ENCODE assay signal across 8 cellular contexts in the genomic region with DNA sequence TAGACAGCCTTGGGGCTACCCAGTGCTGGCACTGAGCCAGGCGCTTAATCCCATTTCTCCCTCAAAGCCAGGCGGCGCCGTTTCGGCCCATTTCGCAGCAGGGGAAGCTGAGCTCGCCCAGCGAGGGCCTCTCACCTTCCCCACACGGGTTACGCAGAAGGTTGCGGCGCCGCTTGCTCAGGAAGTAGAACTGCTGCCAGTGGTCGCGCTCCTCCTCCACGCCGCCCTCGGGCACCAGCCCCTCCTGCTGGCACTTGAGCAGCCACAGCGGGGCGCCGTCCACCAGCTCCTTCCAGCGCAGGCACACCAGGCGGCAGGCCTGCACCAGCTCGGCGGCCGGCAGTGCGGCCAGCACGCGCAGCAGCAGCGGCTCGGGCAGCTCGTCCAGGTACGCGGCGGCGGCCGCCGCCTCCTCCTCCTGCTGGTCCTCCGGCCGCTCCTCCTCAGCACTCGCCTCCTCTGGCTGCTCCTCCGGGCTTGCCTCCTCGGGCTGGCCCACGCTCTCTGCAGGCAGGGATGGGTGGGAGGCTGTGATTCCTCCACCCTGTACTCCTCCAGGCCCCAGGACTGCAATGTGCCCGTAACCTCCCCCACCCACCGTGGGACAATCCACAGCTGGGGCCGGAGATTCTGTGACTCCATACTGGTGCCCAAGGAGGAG. TPM values are rescaled to one million over a fixed set of nuclear protein-coding genes. Genes with fewer than 3 reads are reported as not detected.
DNase-seq lines count a peak whose midpoint lies in the region; ATAC-seq, FAIRE-seq and TF ChIP-seq lines count a peak whose summit lies in the region.

No MANE protein-coding gene starts in this region.

- H3K4me1 ChIP-seq in ectodermal cell (ENCODE audit: control insufficient read depth, insufficient read depth, low read length), result peaks cover 17% of the 10 kb centered on the region

- POLR2A ChIA-PET in activated CD4-positive, alpha-beta memory T cell treated with anti-CD3 and anti-CD28 coated beads, Interleukin-2, amount 10 ng/mL, durations not matched to agents 7 days and 5 days (lab: Charles Lee), result interaction anchor here (0.9 to 8.2 kb wide), 9 partner anchors 12 to 416 kb away, joined by 3 to 56 read pairs (median 6); partner anchors contain the start of gene FBXO6

- ATAC-seq in HG03135 (IDR thresholded peaks at IDR 0.05; ENCODE audit: unreplicated experiment) (no peak), HG03354 (IDR thresholded peaks at IDR 0.05; ENCODE audit: poor library complexity, severe bottlenecking, unreplicated experiment) (no peak)

- no peak for TF ChIP-seq POLR2A in GM12892 (IDR thresholded peaks at IDR 0.05; ENCODE audit: low read depth, low read length)

- H3K9me3 Mint-ChIP-seq in activated CD4-positive, alpha-beta memory T cell treated with anti-CD3 and anti-CD28 coated beads, Interleukin-2, amount 10 ng/mL, durations not matched to agents 7 days and 5 days, result no peaks in the 10 kb centered on the region

- CTCF ChIA-PET in activated CD4-positive, alpha-beta memory T cell treated with anti-CD3 and anti-CD28 coated beads, Interleukin-2, amount 10 ng/mL, durations not matched to agents 7 days and 5 days (lab: Charles Lee), result interaction anchor here (0.5 to 4.9 kb wide), 32 partner anchors 9 to 615 kb away, joined by 3 to 96 read pairs (median 4); partner anchors contain the start of genes AGTRAP, CLCN6, DRAXIN and FBXO6

- H3K36me3 ChIP-seq in ectodermal cell (ENCODE audit: control insufficient read depth, insufficient read depth, low read length), result no peaks in the 10 kb centered on the region

- H3K4me3 ChIP-seq in ectodermal cell (ENCODE audit: insufficient read depth, low read depth, low read length), result peak overlapping the region; percentile 10

- peak; percentile 77 for FAIRE-seq in GM12892 (lab: Jason Lieb, UNC)

- peaks cover 71% of the 10 kb centered on the region for H3K27me3 ChIP-seq in ectodermal cell (ENCODE audit: control insufficient read depth, insufficient read depth, low read length, poor library complexity, severe bottlenecking)

- no peaks in the 10 kb centered on the region for H3K36me3 Mint-ChIP-seq in activated CD4-positive, alpha-beta memory T cell treated with anti-CD3 and anti-CD28 coated beads, Interleukin-2, amount 10 ng/mL, durations not matched to agents 7 days and 5 days (ENCODE audit: low read depth)

- peak overlapping the region; percentile 59 for H3K4me3 Mint-ChIP-seq in activated CD4-positive, alpha-beta memory T cell treated with anti-CD3 and anti-CD28 coated beads, Interleukin-2, amount 10 ng/mL, durations not matched to agents 7 days and 5 days

- DNase-seq in GM12892 (ENCODE audit: insufficient read length), result no peak
- peak; percentile 44 for DNase-seq in NCI-H526 treated with DMSO at 0.1 percent for 48 hours (lab: John Stamatoyannopoulos, UW)
- DNase-seq in activated CD4-positive, alpha-beta memory T cell treated with anti-CD3 and anti-CD28 coated beads, Interleukin-2, amount 10 ng/mL, durations not matched to agents 7 days and 5 days, result peak; percentile 90
- DNase-seq in medulla oblongata (ENCODE audit: extremely low spot score), result peak; percentile 72
- peak; percentile 43 for DNase-seq in stimulated activated CD8-positive, alpha-beta memory T cell treated with anti-CD3 and anti-CD28 coated beads, Interleukin-15, amount 100 ng/mL, for 24 hours (ENCODE audit: low read depth)

- WGBS in ectodermal cell, 2 experiments, result 6 to 8% methylated on average over 47 of the region's 47 CpGs

- H3K27ac ChIP-seq in ectodermal cell (ENCODE audit: insufficient read depth, low read depth, low read length, poor library complexity, severe bottlenecking), result no peak overlapping the region

- peaks cover 6% of the 10 kb centered on the region for H3K27me3 Mint-ChIP-seq in activated CD4-positive, alpha-beta memory T cell treated with anti-CD3 and anti-CD28 coated beads, Interleukin-2, amount 10 ng/mL, durations not matched to agents 7 days and 5 days

- H3K27ac Mint-ChIP-seq in activated CD4-positive, alpha-beta memory T cell treated with anti-CD3 and anti-CD28 coated beads, Interleukin-2, amount 10 ng/mL, durations not matched to agents 7 days and 5 days, result no peak overlapping the region

- H3K4me1 Mint-ChIP-seq in activated CD4-positive, alpha-beta memory T cell treated with anti-CD3 and anti-CD28 coated beads, Interleukin-2, amount 10 ng/mL, durations not matched to agents 7 days and 5 days, result peaks cover 27% of the 10 kb centered on the region

- H3K9me3 ChIP-seq in ectodermal cell (ENCODE audit: control insufficient read depth, low read length), result no peaks in the 10 kb centered on the region

RNA-seq across cellular contexts. Expression of gene FBXO2, which starts 3.8 kb away (rescaled TPM):
- polyA plus RNA-seq in GM12892 (2012; ENCODE audit: missing spikeins), result 0.76 TPM
- total RNA-seq in activated CD4-positive, alpha-beta memory T cell treated with anti-CD3 and anti-CD28 coated beads, Interleukin-2, amount 10 ng/mL, durations not matched to agents 7 days and 5 days, result 1 to 10 TPM; 1.4 to 1.8 TPM
- polyA plus RNA-seq in ectodermal cell (2013, experiment 1 of 4), result 7.6 TPM
- polyA plus RNA-seq in ectodermal cell (2013, experiment 2 of 4), result 6.2 TPM
- polyA plus RNA-seq in ectodermal cell (2013, experiment 3 of 4), result 8.6 TPM
- 8.1 TPM for polyA plus RNA-seq in ectodermal cell (2013, experiment 4 of 4)

RNA-seq across cellular contexts. Expression of gene FBXO44, which starts 4.2 kb away (rescaled TPM):
- polyA plus RNA-seq in GM12892 (2012; ENCODE audit: missing spikeins), result 13.3 TPM
- total RNA-seq in activated CD4-positive, alpha-beta memory T cell treated with anti-CD3 and anti-CD28 coated beads, Interleukin-2, amount 10 ng/mL, durations not matched to agents 7 days and 5 days, result 10 to 100 TPM; 30.4 to 32.4 TPM
- polyA plus RNA-seq in ectodermal cell (2013, experiment 1 of 4), result 17.8 TPM
- 15.0 TPM for polyA plus RNA-seq in ectodermal cell (2013, experiment 2 of 4)
- polyA plus RNA-seq in ectodermal cell (2013, experiment 3 of 4), result 16.4 TPM
- polyA plus RNA-seq in ectodermal cell (2013, experiment 4 of 4), result 14.5 TPM

RNA-seq across cellular contexts. Expression of gene FBXO6, which starts 13.5 kb away (rescaled TPM):
- polyA plus RNA-seq in GM12892 (2012; ENCODE audit: missing spikeins), result 14.1 TPM
- total RNA-seq in activated CD4-positive, alpha-beta memory T cell treated with anti-CD3 and anti-CD28 coated beads, Interleukin-2, amount 10 ng/mL, durations not matched to agents 7 days and 5 days, result 10 to 100 TPM; 37.1 to 37.7 TPM
- 0.70 TPM for polyA plus RNA-seq in ectodermal cell (2013, experiment 1 of 4)
- 0.71 TPM for polyA plus RNA-seq in ectodermal cell (2013, experiment 2 of 4)
- polyA plus RNA-seq in ectodermal cell (2013, experiment 3 of 4), result 1.9 TPM
- 1.6 TPM for polyA plus RNA-seq in ectodermal cell (2013, experiment 4 of 4)

RNA-seq across cellular contexts. Expression of gene MAD2L2, which starts 30.5 kb away (rescaled TPM):
- polyA plus RNA-seq in GM12892 (2012; ENCODE audit: missing spikeins), result 49.0 TPM
- 10 to 100 TPM; 59.2 to 63.1 TPM for total RNA-seq in activated CD4-positive, alpha-beta memory T cell treated with anti-CD3 and anti-CD28 coated beads, Interleukin-2, amount 10 ng/mL, durations not matched to agents 7 days and 5 days
- 126 TPM for polyA plus RNA-seq in ectodermal cell (2013, experiment 1 of 4)
- polyA plus RNA-seq in ectodermal cell (2013, experiment 2 of 4), result 111 TPM
- 123 TPM for polyA plus RNA-seq in ectodermal cell (2013, experiment 3 of 4)
- polyA plus RNA-seq in ectodermal cell (2013, experiment 4 of 4), result 128 TPM

RNA-seq across cellular contexts. Expression of gene DRAXIN, which starts 41.0 kb away (rescaled TPM):
- not detected for polyA plus RNA-seq in GM12892 (2012; ENCODE audit: missing spikeins)
- under 1 TPM; 0.60 TPM for total RNA-seq in activated CD4-positive, alpha-beta memory T cell treated with anti-CD3 and anti-CD28 coated beads, Interleukin-2, amount 10 ng/mL, durations not matched to agents 7 days and 5 days
- polyA plus RNA-seq in ectodermal cell (2013, experiment 1 of 4), result 35.0 TPM
- 38.1 TPM for polyA plus RNA-seq in ectodermal cell (2013, experiment 2 of 4)
- 26.6 TPM for polyA plus RNA-seq in ectodermal cell (2013, experiment 3 of 4)
- 28.9 TPM for polyA plus RNA-seq in ectodermal cell (2013, experiment 4 of 4)
